ENCODE assay signal across 9 cellular contexts in genomic region chr10:98269435-98269912, GRCh38. TPM values are rescaled to one million over a fixed set of nuclear protein-coding genes. Genes with fewer than 3 reads are reported as not detected.
DNase-seq lines count a peak whose midpoint lies in the region; ATAC-seq and TF ChIP-seq lines count a peak whose summit lies in the region.
"Had no signal": no experiment of that assay in that cellular context is flagged by ENCODE, and none has a peak within 500 bp of the region (broad histone marks: within the 10 kb centered on the region; RNA-seq: fewer than 3 reads in every experiment).

No MANE protein-coding gene starts in this region.

- peak overlapping the region; percentile 38 for H2BK5ac ChIP-seq in IMR-90 (ENCODE audit: low read depth, low read length, poor library complexity, severe bottlenecking)

- peak overlapping the region; percentile 41; the same call in 1 of the 2 replicates for H3K4me2 ChIP-seq in IMR-90 (ENCODE audit: low read depth, low read length)

- no peak overlapping the region for H3K4me3 ChIP-seq in IMR-90 (ENCODE audit: insufficient read depth, low read depth, low read length)

- peak overlapping the region; percentile 89 for H2AFZ ChIP-seq in IMR-90 (replicated peaks; ENCODE audit: low read length, poor library complexity)

- CTCF ChIA-PET in IMR-90 (lab: Yijun Ruan, JAX): interaction anchor here (1.0 kb wide), 1 partner anchor 198 kb away, joined by 4 read pairs; no protein-coding TSS in a partner anchor

- H4K8ac ChIP-seq in IMR-90 (ENCODE audit: low read depth in 2 of 2, low read length in 2 of 2): peak overlapping the region; percentile 64 to 89; a peak in 3 of 4 replicates

- H3K27me3 Mint-ChIP-seq in nephron progenitor cell (ENCODE audit: low read depth, poor library complexity): peaks cover 19% of the 10 kb centered on the region

- no peaks in the 10 kb centered on the region for H3K36me3 Mint-ChIP-seq in nephron progenitor cell (ENCODE audit: low read depth)

- no peaks in the 10 kb centered on the region for H3K9me3 ChIP-seq in IMR-90 (ENCODE audit: control insufficient read depth, insufficient read depth, low read length)

- no peak overlapping the region for H3K4me3 Mint-ChIP-seq in nephron progenitor cell

- ATAC-seq in IMR-90 (ENCODE audit: low read depth) (peak; percentile 59), GM21529 (IDR thresholded peaks at IDR 0.05; ENCODE audit: unreplicated experiment) (no peak), GM19467 (IDR thresholded peaks at IDR 0.05; ENCODE audit: unreplicated experiment) (no peak), GM19452 (IDR thresholded peaks at IDR 0.05; ENCODE audit: unreplicated experiment) (no peak)

- H3K27ac ChIP-seq in IMR-90 (ENCODE audit: insufficient read depth, low read length): no peak overlapping the region

- intact Hi-C loops in IMR-90 (cut with micrococcal nuclease): loop anchor here (2.0 kb wide), 1 partner anchor 39 kb away; no protein-coding TSS in a partner anchor

- peaks cover 2% of the 10 kb centered on the region; the same call in 1 of the 2 replicates for H3K27me3 ChIP-seq in IMR-90 (ENCODE audit: control insufficient read depth, insufficient read depth, low read length)

- no peaks in the 10 kb centered on the region for H3K36me3 ChIP-seq in IMR-90 (ENCODE audit: control insufficient read depth, insufficient read depth, low read length)

- H3K4ac ChIP-seq in IMR-90 (ENCODE audit: low read depth, low read length): peak overlapping the region; percentile 94

- H2BK120ac ChIP-seq in IMR-90 (ENCODE audit: low read depth, low read length): peak overlapping the region; percentile 93

- no peak for TF ChIP-seq POLR2A in IMR-90 (IDR thresholded peaks at IDR 0.05; ENCODE audit: low read depth, low read length)

- H3K4me1 Mint-ChIP-seq in nephron progenitor cell: peaks cover 54% of the 10 kb centered on the region

- no peak overlapping the region for H3K9ac ChIP-seq in IMR-90 (ENCODE audit: low read depth, low read length)

- peaks cover 15% of the 10 kb centered on the region for H3K9me1 ChIP-seq in IMR-90 (ENCODE audit: insufficient read depth, low read length)

- H2AK9ac ChIP-seq in IMR-90 (replicated peaks; ENCODE audit: low read depth, low read length, poor library complexity): peak overlapping the region; percentile 97

- H4K20me1 ChIP-seq in IMR-90 (ENCODE audit: insufficient read depth, low read length): no peaks in the 10 kb centered on the region

- BruUV-seq in IMR-90 (replicated peaks; lab: Mats Ljungman, UMichigan): no TSS peak

- H4K5ac ChIP-seq in IMR-90 (ENCODE audit: low read depth, low read length): peak overlapping the region; percentile 72

- H3K56ac ChIP-seq in IMR-90 (ENCODE audit: extremely low read depth, insufficient read depth, low read length): peak overlapping the region; percentile 26; the same call in 1 of the 2 replicates

- in situ Hi-C loops in IMR-90 (cut with MboI; ENCODE audit: low sequenced_read_pairs): no loop called here

- H2AK5ac ChIP-seq in IMR-90 (ENCODE audit: low read depth, low read length): peak overlapping the region; percentile 89

- TF ChIP-seq CTCF in IMR-90 (conservative IDR thresholded peaks at IDR 0.05; ENCODE audit: low read depth, low read length) (no peak), nephron progenitor cell (IDR thresholded peaks at IDR 0.05) (no peak)

- peak overlapping the region; percentile 81 for H3K23ac ChIP-seq in IMR-90 (ENCODE audit: low read depth, low read length)

- DNase-seq in A172 (ENCODE audit: low spot score): peak; percentile 97
- peak; percentile 73 for DNase-seq in IMR-90
- DNase-seq in dedifferentiated amniotic fluid mesenchymal stem cell (ENCODE audit: extremely low spot score): peak; percentile 63
- DNase-seq in lung microvascular endothelial cell (ENCODE audit: low read depth in 2 of 2): peak; percentile 36 to 81
- no peak for DNase-seq in nephron progenitor cell

- 0% methylated on average over 1 of the region's 8 CpGs; no CpG with 5 or more reads in 1 of the 2 experiments for WGBS in IMR-90 (ENCODE audit: extremely low coverage in 2 of 2, insufficient read length in 1 of 2), 2 experiments

- H2BK15ac ChIP-seq in IMR-90 (ENCODE audit: low read depth, low read length): peak overlapping the region; percentile 87; the same call in 2 of the 3 replicates

- H2BK20ac ChIP-seq in IMR-90 (ENCODE audit: low read depth, low read length): peak overlapping the region; percentile 86

- peak overlapping the region; percentile 61 for H3K18ac ChIP-seq in IMR-90 (ENCODE audit: low read depth, low read length)

- peaks cover 0 to 5% of the 10 kb centered on the region in 2 experiments; a peak in 1 of 4 replicates for H3K79me1 ChIP-seq in IMR-90 (ENCODE audit: low read depth in 1 of 2, low read length in 2 of 2)

- POLR2A ChIA-PET in IMR-90 (lab: Charles Lee; ENCODE audit: unreplicated experiment): no interaction called here

- H3K14ac ChIP-seq in IMR-90 (replicated peaks; ENCODE audit: low read depth, low read length): peak overlapping the region; percentile 62

- H3K4me1 ChIP-seq in IMR-90 (ENCODE audit: control insufficient read depth, insufficient read depth, low read length): peaks cover 22% of the 10 kb centered on the region

- H4K91ac ChIP-seq in IMR-90 (ENCODE audit: insufficient read depth, low read depth, low read length): peak overlapping the region; percentile 98

- no peaks in the 10 kb centered on the region for H3K9me3 Mint-ChIP-seq in nephron progenitor cell

- dilution Hi-C loops in IMR-90 (cut with HindIII; ENCODE audit: low sequenced_read_pairs, unreplicated experiment): no loop called here

- no peak for TF ChIP-seq RAD21 in IMR-90 (IDR thresholded peaks at IDR 0.05; ENCODE audit: low read length)

- no peak overlapping the region for H3K27ac Mint-ChIP-seq in nephron progenitor cell

TF ChIP-seq in IMR-90, 13 proteins besides CTCF, POLR2A, EP300 and RAD21:
- TF ChIP-seq FOS (IDR thresholded peaks at IDR 0.05; ENCODE audit: low read depth, low read length): 0 out of 2 replicates have a peak, but pooled peaks have one; percentile 23
- TF ChIP-seq RCOR1 (IDR thresholded peaks at IDR 0.05; ENCODE audit: insufficient replicate concordance, low read length): no peak
- peak; percentile 48; the same call in 1 of the 2 replicates for TF ChIP-seq MAZ (IDR thresholded peaks at IDR 0.05; ENCODE audit: borderline replicate concordance, low read depth, low read length)
TF ChIP-seq in IMR-90: peak in this region for 2.

RNA-seq across cellular contexts. Expression of gene LOXL4, which starts 1.5 kb away (rescaled TPM):
- 15.4 and 24.9 TPM in 2 replicates for total RNA-seq in A172 (2014; rRNA removed; shearing (Covaris generic))
- total RNA-seq in IMR-90 (2012; rRNA removed): 17.5 and 20.8 TPM in 2 replicates
- 24.9 and 26.7 TPM in 2 replicates for polyA plus RNA-seq in IMR-90 (2012; rRNA removed)
- polyA plus RNA-seq in IMR-90 (2012; cell fraction: cytosol; rRNA removed): 26.8 and 38.4 TPM in 2 replicates
- polyA plus RNA-seq in IMR-90 (2012; cell fraction: nucleus; rRNA removed; ENCODE audit: low replicate concordance): 30.8 and 37.2 TPM in 2 replicates
- under 0.01 and 0.87 TPM in 2 replicates for total RNA-seq in lung microvascular endothelial cell
- total RNA-seq: T-helper 2 cell treated with Interferon-gamma antibody and Interleukin-4, amounts not matched to agents 100 ng/mL and 5 ng/mL, for 36 hours had no signal
